1 cellular context compared by ENCODE assay signal in the genomic region with DNA sequence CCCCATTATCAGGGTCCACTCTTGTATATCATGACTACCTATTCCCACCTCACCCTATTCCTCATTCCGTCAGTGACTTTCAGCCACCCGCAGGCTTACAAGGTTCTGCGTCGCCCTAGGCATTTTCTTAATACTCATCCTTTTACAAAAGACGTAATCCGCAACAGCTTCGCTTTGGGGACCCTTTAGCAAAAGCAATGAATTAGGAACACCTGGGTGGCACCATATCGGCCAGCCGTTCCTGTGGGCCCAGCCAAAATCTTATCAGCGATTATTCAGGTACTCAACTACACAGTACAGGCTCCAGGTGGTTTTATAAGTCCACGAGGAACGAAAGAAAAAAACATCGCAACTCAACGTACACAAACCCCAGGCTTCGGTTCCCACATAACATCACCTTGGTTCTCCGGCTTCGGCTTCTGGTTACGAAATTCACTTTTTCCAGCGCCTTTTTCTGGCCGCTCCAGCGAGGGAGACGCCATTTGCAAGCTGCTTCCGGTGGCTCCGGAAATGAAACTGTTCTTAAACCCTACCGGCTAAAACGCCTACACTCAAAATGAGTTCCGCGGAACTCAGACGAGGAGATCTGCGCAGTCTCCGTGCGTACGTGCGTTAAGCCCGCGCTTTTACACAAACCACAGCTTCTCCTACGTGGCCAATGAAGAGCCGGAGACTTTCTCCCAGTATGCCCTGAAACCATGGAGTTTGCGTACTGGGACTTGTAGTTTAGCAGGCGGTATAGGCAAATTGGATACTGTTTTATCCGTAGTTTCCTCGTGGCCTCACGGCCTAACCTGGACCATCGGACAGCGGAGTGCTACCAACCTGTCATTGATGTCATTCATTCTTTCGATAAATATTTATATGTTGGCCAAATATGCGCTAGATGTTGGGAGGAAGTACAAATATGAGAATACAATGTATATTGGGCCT.
TF ChIP-seq lines count a peak whose summit lies in the region.

A gene (minus strand): TSS at position 494 of the 933 bp plus-strand sequence. CDS start 12 bp downstream, at position 482.

TF ChIP-seq in HepG2, 621 proteins besides CTCF, POLR2A, EP300 and RAD21 (continued from another document and continues in another):
- TF ChIP-seq, protein P1, sequence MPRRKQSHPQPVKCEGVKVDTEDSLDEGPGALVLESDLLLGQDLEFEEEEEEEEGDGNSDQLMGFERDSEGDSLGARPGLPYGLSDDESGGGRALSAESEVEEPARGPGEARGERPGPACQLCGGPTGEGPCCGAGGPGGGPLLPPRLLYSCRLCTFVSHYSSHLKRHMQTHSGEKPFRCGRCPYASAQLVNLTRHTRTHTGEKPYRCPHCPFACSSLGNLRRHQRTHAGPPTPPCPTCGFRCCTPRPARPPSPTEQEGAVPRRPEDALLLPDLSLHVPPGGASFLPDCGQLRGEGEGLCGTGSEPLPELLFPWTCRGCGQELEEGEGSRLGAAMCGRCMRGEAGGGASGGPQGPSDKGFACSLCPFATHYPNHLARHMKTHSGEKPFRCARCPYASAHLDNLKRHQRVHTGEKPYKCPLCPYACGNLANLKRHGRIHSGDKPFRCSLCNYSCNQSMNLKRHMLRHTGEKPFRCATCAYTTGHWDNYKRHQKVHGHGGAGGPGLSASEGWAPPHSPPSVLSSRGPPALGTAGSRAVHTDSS (CRISPR knock-in tag; conservative IDR thresholded peaks at IDR 0.05), result no peak
- TF ChIP-seq ZNF598 (CRISPR knock-in tag; IDR thresholded peaks at IDR 0.05; ENCODE audit: borderline replicate concordance) (peak; percentile 88), JDP2 (CRISPR knock-in tag; IDR thresholded peaks at IDR 0.05; ENCODE audit: borderline replicate concordance) (no peak), KMT2B (CRISPR knock-in tag; IDR thresholded peaks at IDR 0.05) (peak; percentile 100), YEATS2 (CRISPR knock-in tag; IDR thresholded peaks at IDR 0.05; ENCODE audit: borderline replicate concordance) (peak; percentile 98), ZBTB1 (CRISPR knock-in tag; IDR thresholded peaks at IDR 0.05; ENCODE audit: borderline replicate concordance) (0 out of 2 replicates have a peak, but pooled peaks have one; percentile 8), ZFP36L2 (CRISPR knock-in tag; IDR thresholded peaks at IDR 0.05) (no peak), SRY (CRISPR knock-in tag; IDR thresholded peaks at IDR 0.05) (0 out of 2 replicates have a peak, but pooled peaks have one; percentile 61), ZNF367 (CRISPR knock-in tag; IDR thresholded peaks at IDR 0.05; ENCODE audit: borderline replicate concordance) (no peak), SOX5 (CRISPR knock-in tag; IDR thresholded peaks at IDR 0.05; ENCODE audit: borderline replicate concordance) (peak; percentile 66; the same call in 1 of the 2 replicates), CCAR2 (optimal IDR thresholded peaks at IDR 0.05; ENCODE audit: low read depth, low read length) (peak; percentile 83), SP1 (IDR thresholded peaks at IDR 0.05) (no peak), SP1 (CRISPR knock-in tag; IDR thresholded peaks at IDR 0.05) (peak; percentile 81), PRMT3 (CRISPR knock-in tag; IDR thresholded peaks at IDR 0.05; ENCODE audit: borderline replicate concordance, low read depth) (no peak), SPEN (CRISPR knock-in tag; IDR thresholded peaks at IDR 0.05; ENCODE audit: low read depth) (peak; percentile 75; the same call in 1 of the 2 replicates), CAMTA2 (CRISPR knock-in tag; IDR thresholded peaks at IDR 0.05; ENCODE audit: borderline replicate concordance) (no peak), MEF2D (CRISPR knock-in tag; IDR thresholded peaks at IDR 0.05) (peak; percentile 81), ZFP62 (CRISPR knock-in tag; IDR thresholded peaks at IDR 0.05) (no peak), ELF1 (CRISPR knock-in tag; IDR thresholded peaks at IDR 0.05) (peak; percentile 87), MED1 (CRISPR knock-in tag; IDR thresholded peaks at IDR 0.05) (peak; percentile 71), DNMT3B (CRISPR knock-in tag; conservative IDR thresholded peaks at IDR 0.05) (0 out of 2 replicates have a peak, but pooled peaks have one; percentile 65), ZNF10 (CRISPR knock-in tag; IDR thresholded peaks at IDR 0.05; ENCODE audit: borderline replicate concordance, low read depth) (no peak), KDM4B (CRISPR knock-in tag; IDR thresholded peaks at IDR 0.05) (peak; percentile 91), ZMYM3 (CRISPR knock-in tag; IDR thresholded peaks at IDR 0.05) (no peak; the same call in 1 of the 2 replicates), ISL2 (CRISPR knock-in tag; IDR thresholded peaks at IDR 0.05) (peak; percentile 84), MAFK (conservative IDR thresholded peaks at IDR 0.05 in 1 of 2, IDR thresholded peaks at IDR 0.05 in 1 of 2; ENCODE audit: low read length in 2 of 2) (no peak), HNRNPUL1 (IDR thresholded peaks at IDR 0.05; ENCODE audit: low read depth, low read length) (no peak), ZNF44 (CRISPR knock-in tag; IDR thresholded peaks at IDR 0.05) (peak; percentile 91; the same call in 1 of the 2 replicates), SRF (IDR thresholded peaks at IDR 0.05; ENCODE audit: low read depth, low read length) (no peak), ZNF121 (CRISPR knock-in tag; IDR thresholded peaks at IDR 0.05) (no peak), SMAD3 (CRISPR knock-in tag; IDR thresholded peaks at IDR 0.05) (peak; percentile 95)
- TF ChIP-seq, protein P2, sequence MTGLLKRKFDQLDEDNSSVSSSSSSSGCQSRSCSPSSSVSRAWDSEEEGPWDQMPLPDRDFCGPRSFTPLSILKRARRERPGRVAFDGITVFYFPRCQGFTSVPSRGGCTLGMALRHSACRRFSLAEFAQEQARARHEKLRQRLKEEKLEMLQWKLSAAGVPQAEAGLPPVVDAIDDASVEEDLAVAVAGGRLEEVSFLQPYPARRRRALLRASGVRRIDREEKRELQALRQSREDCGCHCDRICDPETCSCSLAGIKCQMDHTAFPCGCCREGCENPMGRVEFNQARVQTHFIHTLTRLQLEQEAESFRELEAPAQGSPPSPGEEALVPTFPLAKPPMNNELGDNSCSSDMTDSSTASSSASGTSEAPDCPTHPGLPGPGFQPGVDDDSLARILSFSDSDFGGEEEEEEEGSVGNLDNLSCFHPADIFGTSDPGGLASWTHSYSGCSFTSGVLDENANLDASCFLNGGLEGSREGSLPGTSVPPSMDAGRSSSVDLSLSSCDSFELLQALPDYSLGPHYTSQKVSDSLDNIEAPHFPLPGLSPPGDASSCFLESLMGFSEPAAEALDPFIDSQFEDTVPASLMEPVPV (CRISPR knock-in tag; IDR thresholded peaks at IDR 0.05), result no peak
- TF ChIP-seq, protein P3, sequence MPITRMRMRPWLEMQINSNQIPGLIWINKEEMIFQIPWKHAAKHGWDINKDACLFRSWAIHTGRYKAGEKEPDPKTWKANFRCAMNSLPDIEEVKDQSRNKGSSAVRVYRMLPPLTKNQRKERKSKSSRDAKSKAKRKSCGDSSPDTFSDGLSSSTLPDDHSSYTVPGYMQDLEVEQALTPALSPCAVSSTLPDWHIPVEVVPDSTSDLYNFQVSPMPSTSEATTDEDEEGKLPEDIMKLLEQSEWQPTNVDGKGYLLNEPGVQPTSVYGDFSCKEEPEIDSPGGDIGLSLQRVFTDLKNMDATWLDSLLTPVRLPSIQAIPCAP (CRISPR knock-in tag; IDR thresholded peaks at IDR 0.05; ENCODE audit: low read depth), result no peak
- TF ChIP-seq, protein P4, sequence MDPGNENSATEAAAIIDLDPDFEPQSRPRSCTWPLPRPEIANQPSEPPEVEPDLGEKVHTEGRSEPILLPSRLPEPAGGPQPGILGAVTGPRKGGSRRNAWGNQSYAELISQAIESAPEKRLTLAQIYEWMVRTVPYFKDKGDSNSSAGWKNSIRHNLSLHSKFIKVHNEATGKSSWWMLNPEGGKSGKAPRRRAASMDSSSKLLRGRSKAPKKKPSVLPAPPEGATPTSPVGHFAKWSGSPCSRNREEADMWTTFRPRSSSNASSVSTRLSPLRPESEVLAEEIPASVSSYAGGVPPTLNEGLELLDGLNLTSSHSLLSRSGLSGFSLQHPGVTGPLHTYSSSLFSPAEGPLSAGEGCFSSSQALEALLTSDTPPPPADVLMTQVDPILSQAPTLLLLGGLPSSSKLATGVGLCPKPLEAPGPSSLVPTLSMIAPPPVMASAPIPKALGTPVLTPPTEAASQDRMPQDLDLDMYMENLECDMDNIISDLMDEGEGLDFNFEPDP (CRISPR knock-in tag; conservative IDR thresholded peaks at IDR 0.05), result no peak
- TF ChIP-seq, protein P5, sequence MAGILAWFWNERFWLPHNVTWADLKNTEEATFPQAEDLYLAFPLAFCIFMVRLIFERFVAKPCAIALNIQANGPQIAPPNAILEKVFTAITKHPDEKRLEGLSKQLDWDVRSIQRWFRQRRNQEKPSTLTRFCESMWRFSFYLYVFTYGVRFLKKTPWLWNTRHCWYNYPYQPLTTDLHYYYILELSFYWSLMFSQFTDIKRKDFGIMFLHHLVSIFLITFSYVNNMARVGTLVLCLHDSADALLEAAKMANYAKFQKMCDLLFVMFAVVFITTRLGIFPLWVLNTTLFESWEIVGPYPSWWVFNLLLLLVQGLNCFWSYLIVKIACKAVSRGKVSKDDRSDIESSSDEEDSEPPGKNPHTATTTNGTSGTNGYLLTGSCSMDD (CRISPR knock-in tag; IDR thresholded peaks at IDR 0.05), result no peak
- TF ChIP-seq, protein P6, sequence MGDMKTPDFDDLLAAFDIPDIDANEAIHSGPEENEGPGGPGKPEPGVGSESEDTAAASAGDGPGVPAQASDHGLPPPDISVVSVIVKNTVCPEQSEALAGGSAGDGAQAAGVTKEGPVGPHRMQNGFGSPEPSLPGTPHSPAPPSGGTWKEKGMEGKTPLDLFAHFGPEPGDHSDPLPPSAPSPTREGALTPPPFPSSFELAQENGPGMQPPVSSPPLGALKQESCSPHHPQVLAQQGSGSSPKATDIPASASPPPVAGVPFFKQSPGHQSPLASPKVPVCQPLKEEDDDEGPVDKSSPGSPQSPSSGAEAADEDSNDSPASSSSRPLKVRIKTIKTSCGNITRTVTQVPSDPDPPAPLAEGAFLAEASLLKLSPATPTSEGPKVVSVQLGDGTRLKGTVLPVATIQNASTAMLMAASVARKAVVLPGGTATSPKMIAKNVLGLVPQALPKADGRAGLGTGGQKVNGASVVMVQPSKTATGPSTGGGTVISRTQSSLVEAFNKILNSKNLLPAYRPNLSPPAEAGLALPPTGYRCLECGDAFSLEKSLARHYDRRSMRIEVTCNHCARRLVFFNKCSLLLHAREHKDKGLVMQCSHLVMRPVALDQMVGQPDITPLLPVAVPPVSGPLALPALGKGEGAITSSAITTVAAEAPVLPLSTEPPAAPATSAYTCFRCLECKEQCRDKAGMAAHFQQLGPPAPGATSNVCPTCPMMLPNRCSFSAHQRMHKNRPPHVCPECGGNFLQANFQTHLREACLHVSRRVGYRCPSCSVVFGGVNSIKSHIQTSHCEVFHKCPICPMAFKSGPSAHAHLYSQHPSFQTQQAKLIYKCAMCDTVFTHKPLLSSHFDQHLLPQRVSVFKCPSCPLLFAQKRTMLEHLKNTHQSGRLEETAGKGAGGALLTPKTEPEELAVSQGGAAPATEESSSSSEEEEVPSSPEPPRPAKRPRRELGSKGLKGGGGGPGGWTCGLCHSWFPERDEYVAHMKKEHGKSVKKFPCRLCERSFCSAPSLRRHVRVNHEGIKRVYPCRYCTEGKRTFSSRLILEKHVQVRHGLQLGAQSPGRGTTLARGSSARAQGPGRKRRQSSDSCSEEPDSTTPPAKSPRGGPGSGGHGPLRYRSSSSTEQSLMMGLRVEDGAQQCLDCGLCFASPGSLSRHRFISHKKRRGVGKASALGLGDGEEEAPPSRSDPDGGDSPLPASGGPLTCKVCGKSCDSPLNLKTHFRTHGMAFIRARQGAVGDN (CRISPR knock-in tag; IDR thresholded peaks at IDR 0.05), result peak; percentile 77
- TF ChIP-seq, protein P7, sequence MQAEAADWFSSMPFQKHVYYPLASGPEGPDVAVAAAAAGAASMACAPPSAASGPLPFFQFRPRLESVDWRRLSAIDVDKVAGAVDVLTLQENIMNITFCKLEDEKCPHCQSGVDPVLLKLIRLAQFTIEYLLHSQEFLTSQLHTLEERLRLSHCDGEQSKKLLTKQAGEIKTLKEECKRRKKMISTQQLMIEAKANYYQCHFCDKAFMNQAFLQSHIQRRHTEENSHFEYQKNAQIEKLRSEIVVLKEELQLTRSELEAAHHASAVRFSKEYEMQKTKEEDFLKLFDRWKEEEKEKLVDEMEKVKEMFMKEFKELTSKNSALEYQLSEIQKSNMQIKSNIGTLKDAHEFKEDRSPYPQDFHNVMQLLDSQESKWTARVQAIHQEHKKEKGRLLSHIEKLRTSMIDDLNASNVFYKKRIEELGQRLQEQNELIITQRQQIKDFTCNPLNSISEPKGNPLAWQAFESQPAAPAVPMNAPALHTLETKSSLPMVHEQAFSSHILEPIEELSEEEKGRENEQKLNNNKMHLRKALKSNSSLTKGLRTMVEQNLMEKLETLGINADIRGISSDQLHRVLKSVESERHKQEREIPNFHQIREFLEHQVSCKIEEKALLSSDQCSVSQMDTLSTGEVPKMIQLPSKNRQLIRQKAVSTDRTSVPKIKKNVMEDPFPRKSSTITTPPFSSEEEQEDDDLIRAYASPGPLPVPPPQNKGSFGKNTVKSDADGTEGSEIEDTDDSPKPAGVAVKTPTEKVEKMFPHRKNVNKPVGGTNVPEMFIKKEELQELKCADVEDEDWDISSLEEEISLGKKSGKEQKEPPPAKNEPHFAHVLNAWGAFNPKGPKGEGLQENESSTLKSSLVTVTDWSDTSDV (CRISPR knock-in tag; IDR thresholded peaks at IDR 0.05), result no peak
- TF ChIP-seq, protein P8, sequence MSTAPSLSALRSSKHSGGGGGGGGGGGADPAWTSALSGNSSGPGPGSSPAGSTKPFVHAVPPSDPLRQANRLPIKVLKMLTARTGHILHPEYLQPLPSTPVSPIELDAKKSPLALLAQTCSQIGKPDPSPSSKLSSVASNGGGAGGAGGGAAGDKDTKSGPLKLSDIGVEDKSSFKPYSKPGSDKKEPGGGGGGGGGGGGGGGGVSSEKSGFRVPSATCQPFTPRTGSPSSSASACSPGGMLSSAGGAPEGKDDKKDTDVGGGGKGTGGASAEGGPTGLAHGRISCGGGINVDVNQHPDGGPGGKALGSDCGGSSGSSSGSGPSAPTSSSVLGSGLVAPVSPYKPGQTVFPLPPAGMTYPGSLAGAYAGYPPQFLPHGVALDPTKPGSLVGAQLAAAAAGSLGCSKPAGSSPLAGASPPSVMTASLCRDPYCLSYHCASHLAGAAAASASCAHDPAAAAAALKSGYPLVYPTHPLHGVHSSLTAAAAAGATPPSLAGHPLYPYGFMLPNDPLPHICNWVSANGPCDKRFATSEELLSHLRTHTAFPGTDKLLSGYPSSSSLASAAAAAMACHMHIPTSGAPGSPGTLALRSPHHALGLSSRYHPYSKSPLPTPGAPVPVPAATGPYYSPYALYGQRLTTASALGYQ (CRISPR knock-in tag; IDR thresholded peaks at IDR 0.05), result peak; percentile 79
- TF ChIP-seq, protein P9, sequence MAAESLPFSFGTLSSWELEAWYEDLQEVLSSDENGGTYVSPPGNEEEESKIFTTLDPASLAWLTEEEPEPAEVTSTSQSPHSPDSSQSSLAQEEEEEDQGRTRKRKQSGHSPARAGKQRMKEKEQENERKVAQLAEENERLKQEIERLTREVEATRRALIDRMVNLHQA (CRISPR knock-in tag; IDR thresholded peaks at IDR 0.05), result no peak
- TF ChIP-seq, protein P10, sequence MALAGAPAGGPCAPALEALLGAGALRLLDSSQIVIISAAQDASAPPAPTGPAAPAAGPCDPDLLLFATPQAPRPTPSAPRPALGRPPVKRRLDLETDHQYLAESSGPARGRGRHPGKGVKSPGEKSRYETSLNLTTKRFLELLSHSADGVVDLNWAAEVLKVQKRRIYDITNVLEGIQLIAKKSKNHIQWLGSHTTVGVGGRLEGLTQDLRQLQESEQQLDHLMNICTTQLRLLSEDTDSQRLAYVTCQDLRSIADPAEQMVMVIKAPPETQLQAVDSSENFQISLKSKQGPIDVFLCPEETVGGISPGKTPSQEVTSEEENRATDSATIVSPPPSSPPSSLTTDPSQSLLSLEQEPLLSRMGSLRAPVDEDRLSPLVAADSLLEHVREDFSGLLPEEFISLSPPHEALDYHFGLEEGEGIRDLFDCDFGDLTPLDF (CRISPR knock-in tag; IDR thresholded peaks at IDR 0.05), result peak; percentile 99
